ENCODE assay signal across 8 cellular contexts in genomic region chr7:124033093-124033806, GRCh38.
DNase-seq lines count a peak whose midpoint lies in the region; ATAC-seq lines count a peak whose summit lies in the region.

No MANE protein-coding gene starts in this region.

- peaks cover 7% of the 10 kb centered on the region; the same call in 1 of the 2 replicates for H3K27me3 ChIP-seq in HAP-1 (ENCODE audit: low read depth)
- peaks cover 46% of the 10 kb centered on the region for H3K27me3 ChIP-seq in iPS-15b (ENCODE audit: control insufficient read depth, insufficient read depth, low read length)

- no peaks in the 10 kb centered on the region; the same call in 1 of the 2 replicates for H3K4me1 ChIP-seq in HAP-1
- H3K4me1 ChIP-seq in iPS-15b (ENCODE audit: control insufficient read depth, insufficient read depth, low read length), result peaks cover 11% of the 10 kb centered on the region

- DNase-seq in C1 segment of cervical spinal cord (lab: John Stamatoyannopoulos, UW), result peak in 13 of 14 donors; percentile 26 to 90 (median 82)
- DNase-seq in HAP-1 (ENCODE audit: low spot score in 2 of 2), result peak; percentile 28 to 62
- no peak for DNase-seq in RKO (ENCODE audit: low spot score)
- no peak for DNase-seq in OCI-M1 (lab: John Stamatoyannopoulos, UW)

- H3K27ac ChIP-seq in angular gyrus (ENCODE audit: low read depth, low read length) (peak overlapping the region; percentile 97), skin epidermis (no peak overlapping the region)

- H3K36me3 ChIP-seq in HAP-1 (replicated peaks) (no peaks in the 10 kb centered on the region), iPS-15b (ENCODE audit: control insufficient read depth, insufficient read depth, low read length) (no peaks in the 10 kb centered on the region)

- H3K9ac ChIP-seq in iPS-15b (ENCODE audit: low read depth, low read length), result no peak overlapping the region

- ATAC-seq in GM21367 (IDR thresholded peaks at IDR 0.05; ENCODE audit: unreplicated experiment), result no peak

- in situ Hi-C loops in HAP-1 (cut with MboI; ENCODE audit: low sequenced_read_pairs), result no loop called here

- H3K4me3 ChIP-seq in HAP-1 (peak overlapping the region; percentile 21), iPS-15b (ENCODE audit: low read depth, low read length) (peak overlapping the region; percentile 74), skin epidermis (peak overlapping the region in 4 of 7 experiments; percentile 1 to 39 (median 8))

- H3K9me3 ChIP-seq in HAP-1 (no peaks in the 10 kb centered on the region), iPS-15b (ENCODE audit: control insufficient read depth, insufficient read depth, low read length) (no peaks in the 10 kb centered on the region)

Comparison
In these comparisons a context has a peak if more than half of its experiments do, and no peak if none do; other contexts are left out.
1. DNase-seq: peak in C1 segment of cervical spinal cord (13 of 14) and HAP-1 (2 of 2); none in RKO (single experiment) and OCI-M1 (single experiment).
2. H3K4me3 ChIP-seq: peak in every context shown above with its lines; median percentile 74 in iPS-15b; 21 in HAP-1; 8 in skin epidermis.